Comparison of ENCODE assay signal across 8 cellular contexts in the genomic region with DNA sequence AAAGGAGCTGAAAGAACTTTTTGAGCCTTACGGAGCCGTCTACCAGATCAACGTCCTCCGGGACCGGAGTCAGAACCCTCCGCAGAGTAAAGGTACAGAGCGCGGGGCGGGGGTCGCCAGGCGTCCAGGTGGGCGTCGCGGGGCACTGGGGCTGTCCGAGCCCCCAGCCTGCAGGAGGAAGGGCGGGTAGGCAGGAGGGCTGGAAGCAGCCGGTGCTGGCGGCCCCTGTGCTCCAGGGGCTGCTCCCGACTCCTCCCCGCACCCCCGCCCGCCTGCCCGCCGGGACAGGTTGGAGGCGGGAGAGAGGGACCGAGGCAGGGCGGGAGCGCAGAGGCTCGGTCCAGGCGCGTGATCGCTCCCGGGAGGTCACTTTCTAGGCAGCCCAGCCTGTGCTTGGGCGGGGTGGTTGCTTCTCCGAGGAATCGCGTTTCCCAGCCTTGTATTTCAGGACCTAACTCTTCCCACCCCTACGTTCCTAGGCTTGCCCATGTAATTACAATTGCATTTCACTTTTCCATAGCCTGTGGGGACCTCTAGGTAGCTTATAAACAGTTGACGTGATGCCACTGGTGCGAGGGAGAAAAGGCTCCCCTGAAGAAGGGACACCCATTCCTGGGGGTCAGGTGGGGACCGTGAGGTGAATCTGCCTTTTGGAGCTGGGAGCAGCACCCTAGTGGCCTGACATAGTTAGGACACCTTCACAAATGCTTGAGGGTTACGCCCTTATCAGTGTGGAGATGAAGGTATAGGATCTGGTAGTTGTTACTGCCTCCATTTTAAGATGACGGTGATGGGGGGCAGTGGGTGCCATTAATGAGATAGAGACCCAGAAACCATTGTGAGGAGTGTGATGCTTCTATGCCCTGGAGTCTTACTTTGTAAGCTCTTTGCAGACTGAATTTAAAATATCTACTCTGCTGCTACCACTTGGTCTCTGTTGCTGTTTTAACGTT.
DNase-seq lines count a peak whose midpoint lies in the region; ATAC-seq and TF ChIP-seq lines count a peak whose summit lies in the region.

No MANE protein-coding gene starts in this region.

- CTCF ChIA-PET in A673 (lab: Charles Lee) (no interaction called here), RWPE1 (lab: Yijun Ruan, JAX) (interaction anchor here (0.6 to 0.8 kb wide), 3 partner anchors 13 to 100 kb away, joined by 3 to 4 read pairs (median 3); no protein-coding TSS in a partner anchor)

- BruUV-seq in A673 (replicated peaks; lab: Mats Ljungman, UMichigan) = no TSS peak

- peak overlapping the region; percentile 78 for H2AFZ ChIP-seq in smooth muscle cell (ENCODE audit: low read depth)

- no peak overlapping the region for H3K27ac ChIP-seq in A673 (ENCODE audit: low read depth, low read length, poor library complexity, severe bottlenecking)
- H3K27ac ChIP-seq in RWPE1 = peak overlapping the region; percentile 89
- no peak overlapping the region for H3K27ac ChIP-seq in iPS DF 6.9 (ENCODE audit: low read length)
- H3K27ac ChIP-seq in smooth muscle cell (ENCODE audit: low read depth) = no peak overlapping the region

- no peak overlapping the region for H3K4me3 Mint-ChIP-seq in activated naive CD8-positive, alpha-beta T cell treated with anti-CD3 and anti-CD28 coated beads, Interleukin-2, amount 10 ng/mL, durations not matched to agents 7 days and 5 days

- H3F3A ChIP-seq in smooth muscle cell (ENCODE audit: low read depth) = no peaks in the 10 kb centered on the region

- H3K4me3 ChIP-seq in A673 (ENCODE audit: low read depth, low read length, poor library complexity, severe bottlenecking) (peak overlapping the region; percentile 20), iPS DF 6.9 (ENCODE audit: low read length) (peak overlapping the region; percentile 58; the same call in 1 of the 2 replicates), smooth muscle cell (peak overlapping the region; percentile 60)

- TF ChIP-seq CTCF in A673 (conservative IDR thresholded peaks at IDR 0.05; ENCODE audit: low read depth, low read length) = peak; percentile 50
- TF ChIP-seq CTCF in RWPE1 (conservative IDR thresholded peaks at IDR 0.05; ENCODE audit: low read depth) = no peak; the same call in 1 of the 2 replicates
- TF ChIP-seq CTCF in smooth muscle cell (IDR thresholded peaks at IDR 0.05; ENCODE audit: borderline replicate concordance, insufficient read depth, poor library complexity, severe bottlenecking) = peak; percentile 35

- intact Hi-C loops in A673 (cut with micrococcal nuclease; ENCODE audit: unreplicated experiment) = no loop called here

- H4K20me1 ChIP-seq in smooth muscle cell (ENCODE audit: low read depth) = no peaks in the 10 kb centered on the region

- no peak overlapping the region for H3K9ac ChIP-seq in smooth muscle cell (ENCODE audit: low read depth)

- WGBS in iPS DF 6.9 (ENCODE audit: insufficient coverage, insufficient read length) = no CpG with 5 or more reads among the region's 44 CpGs
- 6% methylated on average over 36 of the region's 44 CpGs for WGBS in smooth muscle cell (ENCODE audit: low lambda C conversion rate)

- H3K9me3 Mint-ChIP-seq in activated naive CD8-positive, alpha-beta T cell treated with anti-CD3 and anti-CD28 coated beads, Interleukin-2, amount 10 ng/mL, durations not matched to agents 7 days and 5 days = no peaks in the 10 kb centered on the region

- H3K4me1 Mint-ChIP-seq in activated naive CD8-positive, alpha-beta T cell treated with anti-CD3 and anti-CD28 coated beads, Interleukin-2, amount 10 ng/mL, durations not matched to agents 7 days and 5 days = peaks cover 41% of the 10 kb centered on the region

- peak overlapping the region; percentile 88 for H3K4me2 ChIP-seq in smooth muscle cell

- H3K4me1 ChIP-seq in A673 (ENCODE audit: insufficient read depth, low read length, poor library complexity, severe bottlenecking) (no peaks in the 10 kb centered on the region), iPS DF 6.9 (ENCODE audit: control insufficient read depth, insufficient read depth, low read length) (no peaks in the 10 kb centered on the region; the same call in 1 of the 2 replicates), smooth muscle cell (ENCODE audit: low read depth) (peaks cover 15% of the 10 kb centered on the region)

- no peaks in the 10 kb centered on the region for H3K36me3 ChIP-seq in A673 (ENCODE audit: insufficient read depth, low read length, poor library complexity, severe bottlenecking)
- no peaks in the 10 kb centered on the region for H3K36me3 ChIP-seq in iPS DF 6.9 (ENCODE audit: control insufficient read depth, insufficient read depth, low read length)
- no peaks in the 10 kb centered on the region for H3K36me3 ChIP-seq in smooth muscle cell (ENCODE audit: low read depth)

- DNase-seq in A673 (ENCODE audit: low spot score) (peak; percentile 24), RWPE1 (ENCODE audit: low spot score) (peak; percentile 41), iPS DF 6.9 (ENCODE audit: low read depth, low spot score) (no peak), smooth muscle cell (lab: John Stamatoyannopoulos, UW; ENCODE audit: unreplicated experiment) (no peak), NCI-H2081 treated with DMSO at 0.1 percent for 48 hours (lab: John Stamatoyannopoulos, UW) (no peak)
- peak; percentile 71 for DNase-seq in activated naive CD8-positive, alpha-beta T cell treated with anti-CD3 and anti-CD28 coated beads, Interleukin-2, amount 10 ng/mL, durations not matched to agents 7 days and 5 days

- peak overlapping the region; percentile 99 for H3K27ac Mint-ChIP-seq in activated naive CD8-positive, alpha-beta T cell treated with anti-CD3 and anti-CD28 coated beads, Interleukin-2, amount 10 ng/mL, durations not matched to agents 7 days and 5 days

- peaks cover 95% of the 10 kb centered on the region for H3K27me3 ChIP-seq in A673 (replicated peaks; ENCODE audit: insufficient read depth, low read depth, low read length, poor library complexity)
- no peaks in the 10 kb centered on the region for H3K27me3 ChIP-seq in iPS DF 6.9 (ENCODE audit: control insufficient read depth, insufficient read depth, low read length)
- H3K27me3 ChIP-seq in smooth muscle cell (ENCODE audit: low read depth) = peaks cover 60% of the 10 kb centered on the region

- POLR2A ChIA-PET in A673 (lab: Charles Lee; ENCODE audit: low non-redundant PET) = no interaction called here
- POLR2A ChIA-PET in RWPE1 (lab: Yijun Ruan, JAX; ENCODE audit: low non-redundant PET) = no interaction called here
- POLR2A ChIA-PET in activated naive CD8-positive, alpha-beta T cell treated with anti-CD3 and anti-CD28 coated beads, Interleukin-2, amount 10 ng/mL, durations not matched to agents 7 days and 5 days (lab: Charles Lee) = interaction anchor here (0.6 to 18.3 kb wide), 14 partner anchors 8 to 104 kb away, joined by 3 to 996 read pairs (median 6); no protein-coding TSS in a partner anchor

- no peaks in the 10 kb centered on the region for H3K27me3 Mint-ChIP-seq in activated naive CD8-positive, alpha-beta T cell treated with anti-CD3 and anti-CD28 coated beads, Interleukin-2, amount 10 ng/mL, durations not matched to agents 7 days and 5 days

- no peaks in the 10 kb centered on the region for H3K9me3 ChIP-seq in A673 (ENCODE audit: low read depth, low read length, poor library complexity, severe bottlenecking)
- no peaks in the 10 kb centered on the region for H3K9me3 ChIP-seq in iPS DF 6.9 (ENCODE audit: control insufficient read depth, insufficient read depth, low read length)
- no peaks in the 10 kb centered on the region for H3K9me3 ChIP-seq in smooth muscle cell (replicated peaks; ENCODE audit: low read depth)

- H3K36me3 Mint-ChIP-seq in activated naive CD8-positive, alpha-beta T cell treated with anti-CD3 and anti-CD28 coated beads, Interleukin-2, amount 10 ng/mL, durations not matched to agents 7 days and 5 days = peaks cover 14% of the 10 kb centered on the region

- H3K79me2 ChIP-seq in smooth muscle cell (ENCODE audit: low read depth) = no peaks in the 10 kb centered on the region

- peak; percentile 55 for ATAC-seq in GM18867 (IDR thresholded peaks at IDR 0.05; ENCODE audit: unreplicated experiment)
- ATAC-seq in HG03064 (IDR thresholded peaks at IDR 0.05; ENCODE audit: low read depth, unreplicated experiment) = peak; percentile 38
- peak; percentile 66 for ATAC-seq in activated naive CD8-positive, alpha-beta T cell treated with anti-CD3 and anti-CD28 coated beads, Interleukin-2, amount 10 ng/mL, durations not matched to agents 7 days and 5 days (ENCODE audit: low read depth)

Comparison
In these comparisons a context has a peak if more than half of its experiments do, and no peak if none do; other contexts are left out.
1. DNase-seq: peak in A673 (single experiment), RWPE1 (single experiment) and activated naive CD8-positive, alpha-beta T cell treated with anti-CD3 and anti-CD28 coated beads, Interleukin-2, amount 10 ng/mL, durations not matched to agents 7 days and 5 days (single experiment); none in iPS DF 6.9 (single experiment), smooth muscle cell (single experiment) and NCI-H2081 treated with DMSO at 0.1 percent for 48 hours (single experiment).
2. Peak in every context shown above with its lines, with median percentiles within 50 percentile points of each other: H3K4me3 ChIP-seq and ATAC-seq.